ENCODE assay signal across 2 cellular contexts in the genomic region with DNA sequence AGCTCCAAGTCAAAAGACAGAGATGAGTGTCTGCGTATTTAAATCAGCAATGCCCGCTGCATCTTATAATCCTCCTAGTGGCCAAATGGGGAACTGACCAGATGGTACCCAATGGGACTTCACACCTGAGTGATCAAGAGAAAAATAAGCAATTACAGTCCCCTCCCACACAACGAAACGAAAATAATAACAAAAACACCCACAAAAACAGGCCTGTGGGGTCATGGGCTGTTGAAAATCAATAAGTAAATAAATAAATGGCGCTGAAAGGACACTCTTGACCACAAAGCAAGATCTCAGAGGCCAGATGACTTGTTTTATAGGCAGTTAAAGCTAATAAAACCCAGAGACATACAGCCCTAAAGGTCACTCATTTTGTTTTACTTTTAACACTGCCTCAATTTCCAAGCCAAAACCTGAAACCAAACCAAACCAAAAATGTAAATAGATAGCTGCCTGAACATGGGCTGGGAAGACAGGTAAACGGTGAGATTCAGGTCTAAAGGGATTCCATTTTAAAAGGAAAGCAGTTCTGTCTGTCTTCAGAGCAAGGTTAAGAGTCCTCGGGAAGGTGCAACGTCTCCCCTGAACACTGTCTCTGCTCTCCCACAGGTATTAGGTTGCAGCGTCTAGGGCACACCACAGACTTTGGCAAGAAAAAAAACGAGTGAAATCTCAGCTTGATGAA.
TF ChIP-seq lines count a peak whose summit lies in the region.

No MANE protein-coding gene starts in this region.

TF ChIP-seq in HEK293T, 16 proteins besides CTCF, POLR2A, EP300 and RAD21:
- 0 out of 2 replicates have a peak, but pooled peaks have one; percentile 14 for TF ChIP-seq CTBP1 (IDR thresholded peaks at IDR 0.05; ENCODE audit: borderline replicate concordance)
- no peak for TF ChIP-seq ZNF384 (IDR thresholded peaks at IDR 0.05)
- TF ChIP-seq, protein P1, sequence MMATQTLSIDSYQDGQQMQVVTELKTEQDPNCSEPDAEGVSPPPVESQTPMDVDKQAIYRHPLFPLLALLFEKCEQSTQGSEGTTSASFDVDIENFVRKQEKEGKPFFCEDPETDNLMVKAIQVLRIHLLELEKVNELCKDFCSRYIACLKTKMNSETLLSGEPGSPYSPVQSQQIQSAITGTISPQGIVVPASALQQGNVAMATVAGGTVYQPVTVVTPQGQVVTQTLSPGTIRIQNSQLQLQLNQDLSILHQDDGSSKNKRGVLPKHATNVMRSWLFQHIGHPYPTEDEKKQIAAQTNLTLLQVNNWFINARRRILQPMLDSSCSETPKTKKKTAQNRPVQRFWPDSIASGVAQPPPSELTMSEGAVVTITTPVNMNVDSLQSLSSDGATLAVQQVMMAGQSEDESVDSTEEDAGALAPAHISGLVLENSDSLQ (IDR thresholded peaks at IDR 0.05), result no peak
- no peak for TF ChIP-seq LEF1 (IDR thresholded peaks at IDR 0.05; ENCODE audit: borderline replicate concordance)
- no peak for TF ChIP-seq SP1 (IDR thresholded peaks at IDR 0.05)

TF ChIP-seq in K562, 482 proteins besides CTCF, POLR2A, EP300 and RAD21:
- TF ChIP-seq NR2C2 (CRISPR knock-in tag; IDR thresholded peaks at IDR 0.05), result no peak
- TF ChIP-seq NR2C2 (tag; IDR thresholded peaks at IDR 0.05), result no peak
- 0 out of 4 replicates have a peak, but pooled peaks of 1 of the 2 experiments have one; percentile 13 for TF ChIP-seq KDM1A (IDR thresholded peaks at IDR 0.05)
- TF ChIP-seq, protein P2, sequence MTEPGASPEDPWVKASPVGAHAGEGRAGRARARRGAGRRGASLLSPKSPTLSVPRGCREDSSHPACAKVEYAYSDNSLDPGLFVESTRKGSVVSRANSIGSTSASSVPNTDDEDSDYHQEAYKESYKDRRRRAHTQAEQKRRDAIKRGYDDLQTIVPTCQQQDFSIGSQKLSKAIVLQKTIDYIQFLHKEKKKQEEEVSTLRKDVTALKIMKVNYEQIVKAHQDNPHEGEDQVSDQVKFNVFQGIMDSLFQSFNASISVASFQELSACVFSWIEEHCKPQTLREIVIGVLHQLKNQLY (CRISPR knock-in tag; conservative IDR thresholded peaks at IDR 0.05), result no peak
- no peak for TF ChIP-seq FOXM1 (IDR thresholded peaks at IDR 0.05; ENCODE audit: low read depth)
- TF ChIP-seq FOXM1 (CRISPR knock-in tag; IDR thresholded peaks at IDR 0.05; ENCODE audit: low read depth), result no peak
- TF ChIP-seq CTBP1 (IDR thresholded peaks at IDR 0.05; ENCODE audit: borderline replicate concordance), result no peak; the same call in 1 of the 2 replicates
- TF ChIP-seq TOE1 (IDR thresholded peaks at IDR 0.05; ENCODE audit: borderline replicate concordance), result no peak
- TF ChIP-seq TOE1 (CRISPR knock-in tag; IDR thresholded peaks at IDR 0.05; ENCODE audit: borderline replicate concordance, low read depth), result no peak
- no peak for TF ChIP-seq POLR3G (IDR thresholded peaks at IDR 0.05; ENCODE audit: extremely low read depth, insufficient read length, insufficient replicate concordance)
- no peak for TF ChIP-seq ZNF232 (CRISPR knock-in tag; IDR thresholded peaks at IDR 0.05)
- no peak for TF ChIP-seq SUPT5H (IDR thresholded peaks at IDR 0.05)
- TF ChIP-seq, protein P3, sequence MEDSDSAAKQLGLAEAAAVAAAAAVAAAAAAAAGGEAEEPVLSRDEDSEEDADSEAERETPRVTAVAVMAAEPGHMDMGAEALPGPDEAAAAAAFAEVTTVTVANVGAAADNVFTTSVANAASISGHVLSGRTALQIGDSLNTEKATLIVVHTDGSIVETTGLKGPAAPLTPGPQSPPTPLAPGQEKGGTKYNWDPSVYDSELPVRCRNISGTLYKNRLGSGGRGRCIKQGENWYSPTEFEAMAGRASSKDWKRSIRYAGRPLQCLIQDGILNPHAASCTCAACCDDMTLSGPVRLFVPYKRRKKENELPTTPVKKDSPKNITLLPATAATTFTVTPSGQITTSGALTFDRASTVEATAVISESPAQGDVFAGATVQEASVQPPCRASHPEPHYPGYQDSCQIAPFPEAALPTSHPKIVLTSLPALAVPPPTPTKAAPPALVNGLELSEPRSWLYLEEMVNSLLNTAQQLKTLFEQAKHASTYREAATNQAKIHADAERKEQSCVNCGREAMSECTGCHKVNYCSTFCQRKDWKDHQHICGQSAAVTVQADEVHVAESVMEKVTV (CRISPR knock-in tag; IDR thresholded peaks at IDR 0.05), result no peak
- TF ChIP-seq TAF9B (IDR thresholded peaks at IDR 0.05; ENCODE audit: partially characterized antibody), result no peak
- TF ChIP-seq NBN (IDR thresholded peaks at IDR 0.05; ENCODE audit: low read depth), result no peak
- TF ChIP-seq RCOR1 (IDR thresholded peaks at IDR 0.05; ENCODE audit: borderline replicate concordance in 1 of 2, low read depth in 2 of 2, low read length in 2 of 2), result peak in 1 of 2 experiments; percentile 31; a peak in 1 of 4 replicates
- peak; percentile 66; the same call in 1 of the 2 replicates for TF ChIP-seq SPI1 (IDR thresholded peaks at IDR 0.05; ENCODE audit: borderline replicate concordance, low read depth, low read length)
- TF ChIP-seq POLR2AphosphoS5 (IDR thresholded peaks at IDR 0.05; ENCODE audit: control insufficient read depth, insufficient read depth, low read depth, low read length), result no peak
- no peak for TF ChIP-seq ZNF184 (CRISPR knock-in tag; IDR thresholded peaks at IDR 0.05)
- no peak for TF ChIP-seq SNRNP70 (optimal IDR thresholded peaks at IDR 0.05; ENCODE audit: low read depth, low read length)
- TF ChIP-seq ZNF583 (CRISPR knock-in tag; IDR thresholded peaks at IDR 0.05), result no peak
- no peak for TF ChIP-seq STAG1 (CRISPR knock-in tag; IDR thresholded peaks at IDR 0.05; ENCODE audit: borderline replicate concordance)
- no peak for TF ChIP-seq TEAD1 (CRISPR knock-in tag; IDR thresholded peaks at IDR 0.05)
- no peak for TF ChIP-seq ETS2 (tag; IDR thresholded peaks at IDR 0.05; ENCODE audit: borderline replicate concordance, poor library complexity, severe bottlenecking)
- TF ChIP-seq, protein P4, sequence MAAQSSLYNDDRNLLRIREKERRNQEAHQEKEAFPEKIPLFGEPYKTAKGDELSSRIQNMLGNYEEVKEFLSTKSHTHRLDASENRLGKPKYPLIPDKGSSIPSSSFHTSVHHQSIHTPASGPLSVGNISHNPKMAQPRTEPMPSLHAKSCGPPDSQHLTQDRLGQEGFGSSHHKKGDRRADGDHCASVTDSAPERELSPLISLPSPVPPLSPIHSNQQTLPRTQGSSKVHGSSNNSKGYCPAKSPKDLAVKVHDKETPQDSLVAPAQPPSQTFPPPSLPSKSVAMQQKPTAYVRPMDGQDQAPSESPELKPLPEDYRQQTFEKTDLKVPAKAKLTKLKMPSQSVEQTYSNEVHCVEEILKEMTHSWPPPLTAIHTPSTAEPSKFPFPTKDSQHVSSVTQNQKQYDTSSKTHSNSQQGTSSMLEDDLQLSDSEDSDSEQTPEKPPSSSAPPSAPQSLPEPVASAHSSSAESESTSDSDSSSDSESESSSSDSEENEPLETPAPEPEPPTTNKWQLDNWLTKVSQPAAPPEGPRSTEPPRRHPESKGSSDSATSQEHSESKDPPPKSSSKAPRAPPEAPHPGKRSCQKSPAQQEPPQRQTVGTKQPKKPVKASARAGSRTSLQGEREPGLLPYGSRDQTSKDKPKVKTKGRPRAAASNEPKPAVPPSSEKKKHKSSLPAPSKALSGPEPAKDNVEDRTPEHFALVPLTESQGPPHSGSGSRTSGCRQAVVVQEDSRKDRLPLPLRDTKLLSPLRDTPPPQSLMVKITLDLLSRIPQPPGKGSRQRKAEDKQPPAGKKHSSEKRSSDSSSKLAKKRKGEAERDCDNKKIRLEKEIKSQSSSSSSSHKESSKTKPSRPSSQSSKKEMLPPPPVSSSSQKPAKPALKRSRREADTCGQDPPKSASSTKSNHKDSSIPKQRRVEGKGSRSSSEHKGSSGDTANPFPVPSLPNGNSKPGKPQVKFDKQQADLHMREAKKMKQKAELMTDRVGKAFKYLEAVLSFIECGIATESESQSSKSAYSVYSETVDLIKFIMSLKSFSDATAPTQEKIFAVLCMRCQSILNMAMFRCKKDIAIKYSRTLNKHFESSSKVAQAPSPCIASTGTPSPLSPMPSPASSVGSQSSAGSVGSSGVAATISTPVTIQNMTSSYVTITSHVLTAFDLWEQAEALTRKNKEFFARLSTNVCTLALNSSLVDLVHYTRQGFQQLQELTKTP (IDR thresholded peaks at IDR 0.05; ENCODE audit: low read depth in 1 of 2, partially characterized antibody in 2 of 2), result no peak
- no peak for TF ChIP-seq ZNF316 (IDR thresholded peaks at IDR 0.05)
- TF ChIP-seq ZEB2 (IDR thresholded peaks at IDR 0.05), result peak; percentile 21; the same call in 1 of the 2 replicates
- TF ChIP-seq ATF7 (IDR thresholded peaks at IDR 0.05), result no peak
- no peak for TF ChIP-seq MEIS2 (IDR thresholded peaks at IDR 0.05; ENCODE audit: partially characterized antibody)
- no peak for TF ChIP-seq ZNF408 (CRISPR knock-in tag; IDR thresholded peaks at IDR 0.05; ENCODE audit: low read depth)
- TF ChIP-seq CBX5 (IDR thresholded peaks at IDR 0.05; ENCODE audit: borderline replicate concordance, low read depth), result no peak
- TF ChIP-seq CBX2 (IDR thresholded peaks at IDR 0.05; ENCODE audit: insufficient read depth, low read length, poor library complexity, severe bottlenecking), result no peak
- TF ChIP-seq, protein P5, sequence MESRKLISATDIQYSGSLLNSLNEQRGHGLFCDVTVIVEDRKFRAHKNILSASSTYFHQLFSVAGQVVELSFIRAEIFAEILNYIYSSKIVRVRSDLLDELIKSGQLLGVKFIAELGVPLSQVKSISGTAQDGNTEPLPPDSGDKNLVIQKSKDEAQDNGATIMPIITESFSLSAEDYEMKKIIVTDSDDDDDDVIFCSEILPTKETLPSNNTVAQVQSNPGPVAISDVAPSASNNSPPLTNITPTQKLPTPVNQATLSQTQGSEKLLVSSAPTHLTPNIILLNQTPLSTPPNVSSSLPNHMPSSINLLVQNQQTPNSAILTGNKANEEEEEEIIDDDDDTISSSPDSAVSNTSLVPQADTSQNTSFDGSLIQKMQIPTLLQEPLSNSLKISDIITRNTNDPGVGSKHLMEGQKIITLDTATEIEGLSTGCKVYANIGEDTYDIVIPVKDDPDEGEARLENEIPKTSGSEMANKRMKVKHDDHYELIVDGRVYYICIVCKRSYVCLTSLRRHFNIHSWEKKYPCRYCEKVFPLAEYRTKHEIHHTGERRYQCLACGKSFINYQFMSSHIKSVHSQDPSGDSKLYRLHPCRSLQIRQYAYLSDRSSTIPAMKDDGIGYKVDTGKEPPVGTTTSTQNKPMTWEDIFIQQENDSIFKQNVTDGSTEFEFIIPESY (CRISPR knock-in tag; IDR thresholded peaks at IDR 0.05), result no peak
- TF ChIP-seq, protein P6, sequence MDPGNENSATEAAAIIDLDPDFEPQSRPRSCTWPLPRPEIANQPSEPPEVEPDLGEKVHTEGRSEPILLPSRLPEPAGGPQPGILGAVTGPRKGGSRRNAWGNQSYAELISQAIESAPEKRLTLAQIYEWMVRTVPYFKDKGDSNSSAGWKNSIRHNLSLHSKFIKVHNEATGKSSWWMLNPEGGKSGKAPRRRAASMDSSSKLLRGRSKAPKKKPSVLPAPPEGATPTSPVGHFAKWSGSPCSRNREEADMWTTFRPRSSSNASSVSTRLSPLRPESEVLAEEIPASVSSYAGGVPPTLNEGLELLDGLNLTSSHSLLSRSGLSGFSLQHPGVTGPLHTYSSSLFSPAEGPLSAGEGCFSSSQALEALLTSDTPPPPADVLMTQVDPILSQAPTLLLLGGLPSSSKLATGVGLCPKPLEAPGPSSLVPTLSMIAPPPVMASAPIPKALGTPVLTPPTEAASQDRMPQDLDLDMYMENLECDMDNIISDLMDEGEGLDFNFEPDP (CRISPR knock-in tag; IDR thresholded peaks at IDR 0.05), result no peak
- no peak for TF ChIP-seq PHB (CRISPR knock-in tag; IDR thresholded peaks at IDR 0.05)
- peak; percentile 21 for TF ChIP-seq DACH1 (IDR thresholded peaks at IDR 0.05; ENCODE audit: partially characterized antibody)
- TF ChIP-seq L3MBTL2 (IDR thresholded peaks at IDR 0.05), result 0 out of 2 replicates have a peak, but pooled peaks have one; percentile 14
- TF ChIP-seq CHD4 (IDR thresholded peaks at IDR 0.05; ENCODE audit: insufficient read depth, insufficient replicate concordance, low read depth, low read length, poor library complexity, severe bottlenecking), result no peak
- TF ChIP-seq, protein P7, sequence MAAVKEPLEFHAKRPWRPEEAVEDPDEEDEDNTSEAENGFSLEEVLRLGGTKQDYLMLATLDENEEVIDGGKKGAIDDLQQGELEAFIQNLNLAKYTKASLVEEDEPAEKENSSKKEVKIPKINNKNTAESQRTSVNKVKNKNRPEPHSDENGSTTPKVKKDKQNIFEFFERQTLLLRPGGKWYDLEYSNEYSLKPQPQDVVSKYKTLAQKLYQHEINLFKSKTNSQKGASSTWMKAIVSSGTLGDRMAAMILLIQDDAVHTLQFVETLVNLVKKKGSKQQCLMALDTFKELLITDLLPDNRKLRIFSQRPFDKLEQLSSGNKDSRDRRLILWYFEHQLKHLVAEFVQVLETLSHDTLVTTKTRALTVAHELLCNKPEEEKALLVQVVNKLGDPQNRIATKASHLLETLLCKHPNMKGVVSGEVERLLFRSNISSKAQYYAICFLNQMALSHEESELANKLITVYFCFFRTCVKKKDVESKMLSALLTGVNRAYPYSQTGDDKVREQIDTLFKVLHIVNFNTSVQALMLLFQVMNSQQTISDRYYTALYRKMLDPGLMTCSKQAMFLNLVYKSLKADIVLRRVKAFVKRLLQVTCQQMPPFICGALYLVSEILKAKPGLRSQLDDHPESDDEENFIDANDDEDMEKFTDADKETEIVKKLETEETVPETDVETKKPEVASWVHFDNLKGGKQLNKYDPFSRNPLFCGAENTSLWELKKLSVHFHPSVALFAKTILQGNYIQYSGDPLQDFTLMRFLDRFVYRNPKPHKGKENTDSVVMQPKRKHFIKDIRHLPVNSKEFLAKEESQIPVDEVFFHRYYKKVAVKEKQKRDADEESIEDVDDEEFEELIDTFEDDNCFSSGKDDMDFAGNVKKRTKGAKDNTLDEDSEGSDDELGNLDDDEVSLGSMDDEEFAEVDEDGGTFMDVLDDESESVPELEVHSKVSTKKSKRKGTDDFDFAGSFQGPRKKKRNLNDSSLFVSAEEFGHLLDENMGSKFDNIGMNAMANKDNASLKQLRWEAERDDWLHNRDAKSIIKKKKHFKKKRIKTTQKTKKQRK (IDR thresholded peaks at IDR 0.05; ENCODE audit: borderline replicate concordance, low read depth, low read length), result no peak
- TF ChIP-seq SMC3 (conservative IDR thresholded peaks at IDR 0.05; ENCODE audit: insufficient read depth, low read depth, low read length), result 0 out of 2 replicates have a peak, but pooled peaks have one; percentile 33
- TF ChIP-seq, protein P8, sequence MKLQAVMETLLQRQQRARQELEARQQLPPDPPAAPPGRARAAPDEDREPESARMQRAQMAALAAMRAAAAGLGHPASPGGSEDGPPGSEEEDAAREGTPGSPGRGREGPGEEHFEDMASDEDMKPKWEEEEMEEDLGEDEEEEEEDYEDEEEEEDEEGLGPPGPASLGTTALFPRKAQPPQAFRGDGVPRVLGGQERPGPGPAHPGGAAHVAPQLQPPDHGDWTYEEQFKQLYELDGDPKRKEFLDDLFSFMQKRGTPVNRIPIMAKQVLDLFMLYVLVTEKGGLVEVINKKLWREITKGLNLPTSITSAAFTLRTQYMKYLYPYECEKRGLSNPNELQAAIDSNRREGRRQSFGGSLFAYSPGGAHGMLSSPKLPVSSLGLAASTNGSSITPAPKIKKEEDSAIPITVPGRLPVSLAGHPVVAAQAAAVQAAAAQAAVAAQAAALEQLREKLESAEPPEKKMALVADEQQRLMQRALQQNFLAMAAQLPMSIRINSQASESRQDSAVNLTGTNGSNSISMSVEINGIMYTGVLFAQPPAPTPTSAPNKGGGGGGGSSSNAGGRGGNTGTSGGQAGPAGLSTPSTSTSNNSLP (IDR thresholded peaks at IDR 0.05; ENCODE audit: borderline replicate concordance, low read depth, low read length), result peak; percentile 87
- TF ChIP-seq HSF4 (CRISPR knock-in tag; IDR thresholded peaks at IDR 0.05; ENCODE audit: borderline replicate concordance), result no peak
TF ChIP-seq in K562: peak in this region for 8.
